In genomic region chr17:56715613-56716357, GRCh38 we compare ENCODE assay signal across 8 cellular contexts.
DNase-seq lines count a peak whose midpoint lies in the region; ATAC-seq and TF ChIP-seq lines count a peak whose summit lies in the region.

No MANE protein-coding gene starts in this region.

- peak; percentile 90 for ATAC-seq in HG02610 (IDR thresholded peaks at IDR 0.05; ENCODE audit: unreplicated experiment)

- CTCF ChIA-PET in activated naive CD4-positive, alpha-beta T cell treated with anti-CD3 and anti-CD28 coated beads for 36 hours (lab: Charles Lee), result interaction anchor here (0.5 to 3.8 kb wide), 72 partner anchors 8 to 868 kb away, joined by 3 to 69 read pairs (median 5); partner anchors contain the start of gene NOG

- TF ChIP-seq CTCF in GM12865 (IDR thresholded peaks at IDR 0.05; ENCODE audit: insufficient read depth, low read depth, low read length, missing control alignments) (peak; percentile 79), glutamatergic neuron (IDR thresholded peaks at IDR 0.05; ENCODE audit: partially characterized antibody, unreplicated experiment) (peak; percentile 86), uterus (IDR thresholded peaks at IDR 0.05) (peak; percentile 56 to 78 (median 68))

- H3K4me3 ChIP-seq in GM12865 (ENCODE audit: low read depth, low read length) (no peak overlapping the region), SK-N-MC (no peak overlapping the region), uterus (no peak overlapping the region)

- DNase-seq in GM12865 (ENCODE audit: low read depth) (peak; percentile 79), NCI-H1048 (lab: John Stamatoyannopoulos, UW) (peak; percentile 57), SK-N-MC (ENCODE audit: low read depth, low spot score) (peak; percentile 59), glutamatergic neuron (peak; percentile 84), posterior vena cava (ENCODE audit: low spot score) (peak; percentile 92), uterus (peak; percentile 57 to 59)
- DNase-seq in activated naive CD4-positive, alpha-beta T cell treated with anti-CD3 and anti-CD28 coated beads for 36 hours, result peak; percentile 91

- no peak overlapping the region for H3K4me3 Mint-ChIP-seq in activated naive CD4-positive, alpha-beta T cell treated with anti-CD3 and anti-CD28 coated beads for 36 hours
- no peak overlapping the region for H3K4me3 Mint-ChIP-seq in glutamatergic neuron (ENCODE audit: unreplicated experiment)

- no peaks in the 10 kb centered on the region for H3K9me3 ChIP-seq in SK-N-MC (ENCODE audit: low read depth, low read length)
- no peaks in the 10 kb centered on the region for H3K9me3 ChIP-seq in uterus

- H3K27me3 Mint-ChIP-seq in activated naive CD4-positive, alpha-beta T cell treated with anti-CD3 and anti-CD28 coated beads for 36 hours (ENCODE audit: low read depth), result no peaks in the 10 kb centered on the region
- peaks cover 4% of the 10 kb centered on the region for H3K27me3 Mint-ChIP-seq in glutamatergic neuron (ENCODE audit: unreplicated experiment)

- intact Hi-C loops in activated naive CD4-positive, alpha-beta T cell treated with anti-CD3 and anti-CD28 coated beads for 36 hours (cut with micrococcal nuclease), result loop anchor here (1.0 to 10.0 kb wide), 7 partner anchors 36 to 401 kb away; no protein-coding TSS in a partner anchor
- intact Hi-C loops in posterior vena cava (cut with DNase I), result loop anchor here in 1 of 2 donors (5.0 kb wide), 1 partner anchor 123 kb away; the partner anchor contains the start of gene NOG
- intact Hi-C loops in uterus (cut with DNase I; ENCODE audit: low total_unique reads), result loop anchor here (10.0 kb wide), 1 partner anchor 121 kb away; the partner anchor contains the start of gene NOG

- H3K27ac Mint-ChIP-seq in activated naive CD4-positive, alpha-beta T cell treated with anti-CD3 and anti-CD28 coated beads for 36 hours, result no peak overlapping the region
- no peak overlapping the region for H3K27ac Mint-ChIP-seq in glutamatergic neuron (ENCODE audit: unreplicated experiment)

- no peak overlapping the region for H3K9ac ChIP-seq in SK-N-MC (ENCODE audit: insufficient read length)

- H3K9me3 Mint-ChIP-seq in activated naive CD4-positive, alpha-beta T cell treated with anti-CD3 and anti-CD28 coated beads for 36 hours, result peaks cover 2% of the 10 kb centered on the region
- peaks cover 2% of the 10 kb centered on the region for H3K9me3 Mint-ChIP-seq in glutamatergic neuron (ENCODE audit: unreplicated experiment)

- no peaks in the 10 kb centered on the region for H3K4me1 ChIP-seq in uterus

- H3K27ac ChIP-seq in SK-N-MC (no peak overlapping the region), uterus (no peak overlapping the region)

- peaks cover 9% of the 10 kb centered on the region for H3K4me1 Mint-ChIP-seq in activated naive CD4-positive, alpha-beta T cell treated with anti-CD3 and anti-CD28 coated beads for 36 hours (ENCODE audit: low read depth)
- no peaks in the 10 kb centered on the region for H3K4me1 Mint-ChIP-seq in glutamatergic neuron (ENCODE audit: low read depth, unreplicated experiment)

- no peaks in the 10 kb centered on the region for H3K36me3 ChIP-seq in SK-N-MC (ENCODE audit: insufficient read depth, low read length)
- no peaks in the 10 kb centered on the region for H3K36me3 ChIP-seq in uterus

- H3K36me3 Mint-ChIP-seq in activated naive CD4-positive, alpha-beta T cell treated with anti-CD3 and anti-CD28 coated beads for 36 hours (ENCODE audit: low read depth), result no peaks in the 10 kb centered on the region
- no peaks in the 10 kb centered on the region for H3K36me3 Mint-ChIP-seq in glutamatergic neuron (ENCODE audit: unreplicated experiment)

- no peaks in the 10 kb centered on the region for H3K27me3 ChIP-seq in uterus

- TF ChIP-seq POLR2A in uterus (IDR thresholded peaks at IDR 0.05), result no peak
